In the genomic region with DNA sequence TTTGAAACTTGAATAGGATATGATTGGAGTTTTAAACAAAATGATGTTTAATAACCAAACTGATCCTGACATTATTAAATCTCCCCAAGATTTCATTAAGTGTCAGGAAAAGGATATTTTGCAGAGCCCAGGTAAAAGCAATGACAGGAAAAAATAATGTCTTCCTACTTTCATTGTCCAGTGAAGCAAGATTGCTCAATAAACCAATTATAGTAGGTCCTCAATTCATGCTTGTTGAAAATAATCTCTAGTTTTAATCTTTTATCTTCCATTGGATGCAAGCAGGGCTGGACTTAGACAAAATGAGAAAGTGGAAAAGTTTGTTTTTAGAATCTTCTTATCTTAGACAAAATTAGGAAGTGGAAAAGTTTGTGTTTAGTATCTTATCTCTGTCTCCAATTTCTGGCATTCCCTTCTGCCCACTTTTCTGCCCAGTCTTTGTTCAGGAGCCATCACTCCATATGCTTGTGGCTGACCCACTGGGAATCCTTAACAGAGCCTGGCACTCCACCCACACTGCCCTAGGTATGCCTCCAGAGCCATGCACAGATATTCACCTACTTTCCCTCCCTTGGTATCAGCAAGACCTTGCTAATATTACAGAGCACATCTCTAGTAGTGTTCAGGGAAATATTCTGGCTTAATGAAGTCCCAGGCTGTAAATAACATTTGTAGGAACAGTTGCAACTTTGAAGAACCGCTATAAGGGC, we compare ENCODE assay signal across 15 cellular contexts.
"Had no signal": no experiment of that assay in that cellular context is flagged by ENCODE, and none has a peak within 500 bp of the region (broad histone marks: within the 10 kb centered on the region; RNA-seq: fewer than 3 reads in every experiment).

No MANE protein-coding gene starts in this region.

- H3K27ac ChIP-seq: testis had no signal

- ATAC-seq: esophagus mucosa; left colon; natural killer cell; stimulated activated naive CD8-positive, alpha-beta T cell treated with anti-CD3 and anti-CD28 coated beads, Interleukin-15, amount 100 ng/mL, for 72 hours; T-helper 17 cell had no signal

- DNase-seq: activated CD4-positive, alpha-beta T cell treated with anti-CD3 and anti-CD28 coated beads, Interleukin-2, amount 50 U/mL, for 48 hours; activated CD4-positive, CD25-positive, alpha-beta regulatory T cell treated with anti-CD3 and anti-CD28 coated beads, Interleukin-2, amount 50 U/mL, for 72 hours; activated gamma-delta T cell; activated naive CD8-positive, alpha-beta T cell treated with anti-CD3 and anti-CD28 coated beads, Interleukin-2, amount 10 ng/mL, durations not matched to agents 7 days and 5 days; activated T-cell treated with anti-CD3 and anti-CD28 coated beads, Interleukin-2, amount 50 U/mL, for 48 hours; aorta; left colon; natural killer cell; occipital lobe; stimulated activated CD4-positive, alpha-beta T cell treated with anti-CD3 and anti-CD28 coated beads, Interleukin-4, amount 100 ng/mL, for 1 hour; stimulated activated CD8-positive, alpha-beta memory T cell treated with anti-CD3 and anti-CD28 coated beads, Interleukin-4, amount 100 ng/mL, for 48 hours; stimulated activated naive CD8-positive, alpha-beta T cell treated with anti-CD3 and anti-CD28 coated beads, Interleukin-15, amount 100 ng/mL, for 72 hours; T-helper 17 cell; testis had no signal

- H3K27me3 ChIP-seq: testis had no signal

- H3K9me3 ChIP-seq: testis had no signal

- H3K4me3 ChIP-seq: testis had no signal
